In genomic region chr7:142866361-142867096, GRCh38 we compare ENCODE assay signal across 8 cellular contexts. TPM values are rescaled to one million over a fixed set of nuclear protein-coding genes. Genes with fewer than 3 reads are reported as not detected.
DNase-seq lines count a peak whose midpoint lies in the region; ATAC-seq and TF ChIP-seq lines count a peak whose summit lies in the region.

No MANE protein-coding gene starts in this region.

- no peak overlapping the region for H3K27ac Mint-ChIP-seq in activated naive CD8-positive, alpha-beta T cell treated with anti-CD3 and anti-CD28 coated beads, Interleukin-2, amount 50 U/mL, for 24 hours
- no peak overlapping the region for H3K27ac Mint-ChIP-seq in activated naive CD8-positive, alpha-beta T cell treated with anti-CD3 and anti-CD28 coated beads for 36 hours
- H3K27ac Mint-ChIP-seq in endothelial cell (ENCODE audit: unreplicated experiment) = no peak overlapping the region
- no peak overlapping the region for H3K27ac Mint-ChIP-seq in effector memory CD8-positive, alpha-beta T cell

- ATAC-seq in activated naive CD8-positive, alpha-beta T cell treated with anti-CD3 and anti-CD28 coated beads, Interleukin-2, amount 50 U/mL, for 24 hours = no peak
- ATAC-seq in HG03520 (IDR thresholded peaks at IDR 0.05; ENCODE audit: unreplicated experiment) = no peak
- ATAC-seq in effector memory CD8-positive, alpha-beta T cell (replicated peaks) = no peak

- peaks cover 12% of the 10 kb centered on the region for H3K27me3 ChIP-seq in OCI-LY3 (ENCODE audit: low read depth, low read length)
- H3K27me3 ChIP-seq in neutrophil = no peaks in the 10 kb centered on the region

- peak; percentile 19 for DNase-seq in activated naive CD8-positive, alpha-beta T cell treated with anti-CD3 and anti-CD28 coated beads, Interleukin-2, amount 50 U/mL, for 24 hours
- DNase-seq in activated naive CD8-positive, alpha-beta T cell treated with anti-CD3 and anti-CD28 coated beads for 36 hours = no peak
- peak; percentile 66 for DNase-seq in endothelial cell (ENCODE audit: low spot score)
- no peak for DNase-seq in effector CD4-positive, alpha-beta T cell
- DNase-seq in effector memory CD8-positive, alpha-beta T cell = no peak

- no peak overlapping the region for H2AFZ ChIP-seq in OCI-LY3 (ENCODE audit: low read depth, low read length)

- H3K4me3 ChIP-seq in OCI-LY3 (ENCODE audit: low read length) (no peak overlapping the region), neutrophil (ENCODE audit: low read depth in 1 of 2, low read length in 1 of 2) (no peak overlapping the region)

- H3K36me3 ChIP-seq in OCI-LY3 (replicated peaks; ENCODE audit: low read depth, low read length) (no peaks in the 10 kb centered on the region), neutrophil (peaks cover 41% of the 10 kb centered on the region)

- no peaks in the 10 kb centered on the region for H3K9me3 Mint-ChIP-seq in activated naive CD8-positive, alpha-beta T cell treated with anti-CD3 and anti-CD28 coated beads, Interleukin-2, amount 50 U/mL, for 24 hours
- no peaks in the 10 kb centered on the region for H3K9me3 Mint-ChIP-seq in activated naive CD8-positive, alpha-beta T cell treated with anti-CD3 and anti-CD28 coated beads for 36 hours
- H3K9me3 Mint-ChIP-seq in endothelial cell (ENCODE audit: unreplicated experiment) = no peaks in the 10 kb centered on the region
- H3K9me3 Mint-ChIP-seq in effector memory CD8-positive, alpha-beta T cell = no peaks in the 10 kb centered on the region

- no peak overlapping the region for H3K9ac ChIP-seq in OCI-LY3 (ENCODE audit: low read length)

- H3K9me3 ChIP-seq in OCI-LY3 (ENCODE audit: insufficient read depth, low read length) (no peaks in the 10 kb centered on the region), neutrophil (no peaks in the 10 kb centered on the region)

- no peak overlapping the region for H3K4me3 Mint-ChIP-seq in activated naive CD8-positive, alpha-beta T cell treated with anti-CD3 and anti-CD28 coated beads, Interleukin-2, amount 50 U/mL, for 24 hours
- H3K4me3 Mint-ChIP-seq in activated naive CD8-positive, alpha-beta T cell treated with anti-CD3 and anti-CD28 coated beads for 36 hours = no peak overlapping the region
- H3K4me3 Mint-ChIP-seq in endothelial cell (ENCODE audit: unreplicated experiment) = no peak overlapping the region
- H3K4me3 Mint-ChIP-seq in effector memory CD8-positive, alpha-beta T cell = no peak overlapping the region

- no peaks in the 10 kb centered on the region for H4K20me1 ChIP-seq in OCI-LY3 (ENCODE audit: insufficient read depth, low read length)

- H3K4me1 Mint-ChIP-seq in activated naive CD8-positive, alpha-beta T cell treated with anti-CD3 and anti-CD28 coated beads, Interleukin-2, amount 50 U/mL, for 24 hours = no peaks in the 10 kb centered on the region
- H3K4me1 Mint-ChIP-seq in activated naive CD8-positive, alpha-beta T cell treated with anti-CD3 and anti-CD28 coated beads for 36 hours = peaks cover 3% of the 10 kb centered on the region
- H3K4me1 Mint-ChIP-seq in endothelial cell (ENCODE audit: unreplicated experiment) = no peaks in the 10 kb centered on the region
- peaks cover 0 to 2% of the 10 kb centered on the region in 2 donors for H3K4me1 Mint-ChIP-seq in effector memory CD8-positive, alpha-beta T cell (ENCODE audit: low read depth in 2 of 2)

- H3K4me1 ChIP-seq in OCI-LY3 (ENCODE audit: low read length) = no peaks in the 10 kb centered on the region
- peaks cover 0 to 2% of the 10 kb centered on the region in 2 experiments for H3K4me1 ChIP-seq in neutrophil (ENCODE audit: control insufficient read depth in 1 of 2, insufficient read depth in 1 of 2, low read depth in 1 of 2, low read length in 1 of 2)

- H3K27me3 Mint-ChIP-seq in activated naive CD8-positive, alpha-beta T cell treated with anti-CD3 and anti-CD28 coated beads, Interleukin-2, amount 50 U/mL, for 24 hours = no peaks in the 10 kb centered on the region
- H3K27me3 Mint-ChIP-seq in activated naive CD8-positive, alpha-beta T cell treated with anti-CD3 and anti-CD28 coated beads for 36 hours = no peaks in the 10 kb centered on the region
- H3K27me3 Mint-ChIP-seq in endothelial cell (ENCODE audit: unreplicated experiment) = peaks cover 11% of the 10 kb centered on the region
- H3K27me3 Mint-ChIP-seq in effector memory CD8-positive, alpha-beta T cell = no peaks in the 10 kb centered on the region

- H3K36me3 Mint-ChIP-seq in activated naive CD8-positive, alpha-beta T cell treated with anti-CD3 and anti-CD28 coated beads, Interleukin-2, amount 50 U/mL, for 24 hours (ENCODE audit: low read depth) = no peaks in the 10 kb centered on the region
- peaks cover 1% of the 10 kb centered on the region for H3K36me3 Mint-ChIP-seq in activated naive CD8-positive, alpha-beta T cell treated with anti-CD3 and anti-CD28 coated beads for 36 hours
- no peaks in the 10 kb centered on the region for H3K36me3 Mint-ChIP-seq in endothelial cell (ENCODE audit: low read depth, unreplicated experiment)
- H3K36me3 Mint-ChIP-seq in effector memory CD8-positive, alpha-beta T cell (ENCODE audit: insufficient read depth) = no peaks in the 10 kb centered on the region

- H3K27ac ChIP-seq in OCI-LY3 (ENCODE audit: low read length) = no peak overlapping the region
- H3K27ac ChIP-seq in neutrophil = no peak overlapping the region

- peak; percentile 72 for TF ChIP-seq CTCF in OCI-LY3 (IDR thresholded peaks at IDR 0.05; ENCODE audit: low read depth, low read length)
- TF ChIP-seq CTCF in endothelial cell (IDR thresholded peaks at IDR 0.05; ENCODE audit: unreplicated experiment) = no peak
- peak; percentile 10 for TF ChIP-seq CTCF in neutrophil (IDR thresholded peaks at IDR 0.05)

- no peak overlapping the region for H3K4me2 ChIP-seq in OCI-LY3 (ENCODE audit: low read length)

- H3K79me2 ChIP-seq in OCI-LY3 (ENCODE audit: low read length) = no peaks in the 10 kb centered on the region

RNA-seq across cellular contexts. Expression of gene EPHB6, which starts 11.7 kb away (rescaled TPM):
- total RNA-seq in activated naive CD8-positive, alpha-beta T cell treated with anti-CD3 and anti-CD28 coated beads for 36 hours = 10 to 100 TPM in 1 of 2 experiments, 1 to 10 TPM in 1; 9.0 to 10.0 TPM
- 3.8 TPM for total RNA-seq in endothelial cell (ENCODE audit: unreplicated experiment)

RNA-seq across cellular contexts. Expression of gene TRPV6, which starts 19.0 kb away (rescaled TPM):
- not detected for total RNA-seq in activated naive CD8-positive, alpha-beta T cell treated with anti-CD3 and anti-CD28 coated beads for 36 hours
- total RNA-seq in endothelial cell (ENCODE audit: unreplicated experiment) = not detected

Comparison
In these comparisons a context has a peak if more than half of its experiments do, and no peak if none do; other contexts are left out.
1. DNase-seq: peak in activated naive CD8-positive, alpha-beta T cell treated with anti-CD3 and anti-CD28 coated beads, Interleukin-2, amount 50 U/mL, for 24 hours (single experiment) and endothelial cell (single experiment); none in activated naive CD8-positive, alpha-beta T cell treated with anti-CD3 and anti-CD28 coated beads for 36 hours (single experiment), effector CD4-positive, alpha-beta T cell (single experiment) and effector memory CD8-positive, alpha-beta T cell (0 of 3).